Comparison of ENCODE assay signal across 13 cellular contexts in genomic region chr2:218293715-218294429, GRCh38. TPM values are rescaled to one million over a fixed set of nuclear protein-coding genes. Genes with fewer than 3 reads are reported as not detected.
DNase-seq lines count a peak whose midpoint lies in the region; ATAC-seq and TF ChIP-seq lines count a peak whose summit lies in the region.
"Had no signal": no experiment of that assay in that cellular context is flagged by ENCODE, and none has a peak within 500 bp of the region (broad histone marks: within the 10 kb centered on the region; RNA-seq: fewer than 3 reads in every experiment).

No MANE protein-coding gene starts in this region.

- no peak overlapping the region for H3K9ac ChIP-seq in trophoblast cell (ENCODE audit: low read length)
- H3K9ac ChIP-seq: BLaER1, SK-N-SH had no signal

- peak overlapping the region; percentile 67 for H2BK120ac ChIP-seq in trophoblast cell (ENCODE audit: insufficient read depth, low read length, poor library complexity)

- H3K36me3 ChIP-seq in trophoblast cell (ENCODE audit: control insufficient read depth in 1 of 2, insufficient read depth in 2 of 2, low read length in 2 of 2) = no peaks in the 10 kb centered on the region
- H3K36me3 ChIP-seq: BLaER1 had no signal

- no peak overlapping the region for H3K4ac ChIP-seq in trophoblast cell (ENCODE audit: low read depth, low read length)

- H3K18ac ChIP-seq in trophoblast cell (ENCODE audit: low read length) = peak overlapping the region; percentile 38

- H2BK12ac ChIP-seq in trophoblast cell (ENCODE audit: low read length) = peak overlapping the region; percentile 82

- DNase-seq in epithelial cell of prostate (ENCODE audit: low read depth, low spot score) (no peak), trophoblast cell (peak; percentile 74 to 86), NCI-H2171 treated with DMSO at 0.1 percent for 48 hours (lab: John Stamatoyannopoulos, UW) (no peak), inferior parietal cortex (ENCODE audit: extremely low spot score) (no peak)
- DNase-seq: KG1, NCI-H187, SK-N-SH had no signal

- H3K4me3 Mint-ChIP-seq in IgD-negative memory B cell = peak overlapping the region; percentile 44 to 95 (median 88)

- no peak overlapping the region for H4K12ac ChIP-seq in trophoblast cell (ENCODE audit: low read depth, low read length)

- H3K4me1 ChIP-seq in trophoblast cell (ENCODE audit: control insufficient read depth in 1 of 2, insufficient read depth in 2 of 2, low read length in 2 of 2) = peaks cover 40 to 49% of the 10 kb centered on the region in 2 experiments

- peaks cover 20% of the 10 kb centered on the region for H3K79me2 ChIP-seq in trophoblast cell (ENCODE audit: control insufficient read depth, insufficient read depth, low read length, poor library complexity)

- ATAC-seq in GM21381 (IDR thresholded peaks at IDR 0.05; ENCODE audit: unreplicated experiment) = no peak
- ATAC-seq in GM19035 (IDR thresholded peaks at IDR 0.05; ENCODE audit: unreplicated experiment) = no peak
- ATAC-seq: activated T-helper 17 cell treated with anti-CD3 and anti-CD28 coated beads, Interleukin-2, amount 50 U/mL, for 72 hours had no signal

- peak overlapping the region; percentile 92 for H2AK5ac ChIP-seq in trophoblast cell (ENCODE audit: low read length)

- H3K27ac Mint-ChIP-seq in IgD-negative memory B cell = peak overlapping the region; percentile 33 to 98 (median 76)

- no peaks in the 10 kb centered on the region for H3K9me3 Mint-ChIP-seq in IgD-negative memory B cell
- H3K9me3 Mint-ChIP-seq: activated T-helper 17 cell treated with anti-CD3 and anti-CD28 coated beads, Interleukin-2, amount 50 U/mL, for 72 hours had no signal

- peak overlapping the region; percentile 45 for H4K91ac ChIP-seq in trophoblast cell (ENCODE audit: low read depth, low read length)

- no peaks in the 10 kb centered on the region for H3K36me3 Mint-ChIP-seq in IgD-negative memory B cell

- H3K4me2 ChIP-seq in trophoblast cell (ENCODE audit: low read length) = no peak overlapping the region
- H3K4me2 ChIP-seq: SK-N-SH had no signal

- no peak overlapping the region for H3K4me3 ChIP-seq in trophoblast cell (ENCODE audit: low read depth, low read length)
- H3K4me3 ChIP-seq: BLaER1 had no signal

- H3K27me3 ChIP-seq in trophoblast cell (ENCODE audit: insufficient read depth, low read length) = no peaks in the 10 kb centered on the region
- H3K27me3 ChIP-seq: BLaER1 had no signal

- peak overlapping the region; percentile 30 for H3K14ac ChIP-seq in trophoblast cell (ENCODE audit: low read length)

- H3K79me1 ChIP-seq in trophoblast cell (ENCODE audit: low read length) = peaks cover 29% of the 10 kb centered on the region

- no peak overlapping the region for H2AFZ ChIP-seq in trophoblast cell (ENCODE audit: insufficient read depth, low read length, poor library complexity)

- WGBS in trophoblast cell (ENCODE audit: extremely low coverage, insufficient coverage, insufficient read length) = no CpG with 5 or more reads among the region's 5 CpGs

- H3K23ac ChIP-seq in trophoblast cell (ENCODE audit: low read length) = no peak overlapping the region

- peaks cover 29 to 40% (median 36%) of the 10 kb centered on the region in 3 donors for H3K4me1 Mint-ChIP-seq in IgD-negative memory B cell

- H4K8ac ChIP-seq in trophoblast cell (ENCODE audit: low read depth, low read length) = peak overlapping the region; percentile 49

- H3K27me3 Mint-ChIP-seq in IgD-negative memory B cell = no peaks in the 10 kb centered on the region
- H3K27me3 Mint-ChIP-seq: activated T-helper 17 cell treated with anti-CD3 and anti-CD28 coated beads, Interleukin-2, amount 50 U/mL, for 72 hours had no signal

- peak overlapping the region; percentile 94 for H3K27ac ChIP-seq in 22Rv1
- H3K27ac ChIP-seq in epithelial cell of prostate = peak overlapping the region; percentile 99
- peak overlapping the region; percentile 31 for H3K27ac ChIP-seq in trophoblast cell (ENCODE audit: low read depth, low read length)
- H3K27ac ChIP-seq: BLaER1 had no signal

- no peak for TF ChIP-seq CTCF in 22Rv1 (IDR thresholded peaks at IDR 0.05)

- H2BK5ac ChIP-seq in trophoblast cell (ENCODE audit: low read depth, low read length, poor library complexity) = peak overlapping the region; percentile 61

- no peaks in the 10 kb centered on the region for H3K9me3 ChIP-seq in trophoblast cell (ENCODE audit: insufficient read depth, low read depth, low read length)
- H3K9me3 ChIP-seq: BLaER1, SK-N-SH had no signal

RNA-seq across cellular contexts. Expression of gene TMBIM1, which starts 1.6 kb away (rescaled TPM):
- 147 TPM for polyA plus RNA-seq in IgD-negative memory B cell
- 192 and 203 TPM in 2 replicates for polyA plus RNA-seq in trophoblast cell (2013)

RNA-seq across cellular contexts. Expression of gene PNKD, which starts 23.6 kb away (rescaled TPM):
- 126 TPM for polyA plus RNA-seq in IgD-negative memory B cell
- 62.6 and 65.9 TPM in 2 replicates for polyA plus RNA-seq in trophoblast cell (2013)

RNA-seq across cellular contexts. Expression of gene AAMP, which starts 23.9 kb away (rescaled TPM):
- polyA plus RNA-seq in IgD-negative memory B cell = 82.0 TPM
- 66.7 and 67.0 TPM in 2 replicates for polyA plus RNA-seq in trophoblast cell (2013)

RNA-seq across cellular contexts. Expression of gene GPBAR1, which starts 33.1 kb away (rescaled TPM):
- 0.64 TPM for polyA plus RNA-seq in IgD-negative memory B cell
- 0.23 and 0.40 TPM in 2 replicates for polyA plus RNA-seq in trophoblast cell (2013)

Comparison
In these comparisons a context has a peak if more than half of its experiments do, and no peak if none do; other contexts are left out.
1. H3K27ac ChIP-seq: peak in every context shown above with its lines; median percentile 99 in epithelial cell of prostate; 94 in 22Rv1; 31 in trophoblast cell.
2. DNase-seq: peak in trophoblast cell (2 of 2); none in epithelial cell of prostate (single experiment), NCI-H2171 treated with DMSO at 0.1 percent for 48 hours (single experiment) and inferior parietal cortex (single experiment).